In the genomic region with DNA sequence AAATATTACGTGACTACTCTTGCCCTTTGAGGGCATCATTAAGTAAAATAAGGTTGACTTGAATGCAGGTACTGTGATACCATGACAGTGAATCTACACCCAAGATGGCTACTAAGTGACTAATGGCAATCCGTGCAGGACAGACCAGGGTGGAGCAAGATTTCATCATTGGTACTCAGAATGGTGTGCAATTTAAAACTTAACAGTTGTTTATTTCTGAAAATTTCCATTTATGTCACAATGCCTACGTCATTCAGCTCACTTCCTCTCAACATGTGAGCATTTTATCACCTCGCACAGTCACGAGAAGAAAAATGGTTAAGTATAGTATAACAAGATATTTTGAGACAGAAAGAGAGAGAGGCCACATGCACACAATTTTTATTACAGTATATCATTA, we compare ENCODE assay signal across 1 cellular context.
TF ChIP-seq lines count a peak whose summit lies in the region.

No MANE protein-coding gene starts in this region.

TF ChIP-seq in HepG2, 621 proteins besides CTCF, POLR2A, EP300 and RAD21 (continued from another document):
- TF ChIP-seq, protein P1, sequence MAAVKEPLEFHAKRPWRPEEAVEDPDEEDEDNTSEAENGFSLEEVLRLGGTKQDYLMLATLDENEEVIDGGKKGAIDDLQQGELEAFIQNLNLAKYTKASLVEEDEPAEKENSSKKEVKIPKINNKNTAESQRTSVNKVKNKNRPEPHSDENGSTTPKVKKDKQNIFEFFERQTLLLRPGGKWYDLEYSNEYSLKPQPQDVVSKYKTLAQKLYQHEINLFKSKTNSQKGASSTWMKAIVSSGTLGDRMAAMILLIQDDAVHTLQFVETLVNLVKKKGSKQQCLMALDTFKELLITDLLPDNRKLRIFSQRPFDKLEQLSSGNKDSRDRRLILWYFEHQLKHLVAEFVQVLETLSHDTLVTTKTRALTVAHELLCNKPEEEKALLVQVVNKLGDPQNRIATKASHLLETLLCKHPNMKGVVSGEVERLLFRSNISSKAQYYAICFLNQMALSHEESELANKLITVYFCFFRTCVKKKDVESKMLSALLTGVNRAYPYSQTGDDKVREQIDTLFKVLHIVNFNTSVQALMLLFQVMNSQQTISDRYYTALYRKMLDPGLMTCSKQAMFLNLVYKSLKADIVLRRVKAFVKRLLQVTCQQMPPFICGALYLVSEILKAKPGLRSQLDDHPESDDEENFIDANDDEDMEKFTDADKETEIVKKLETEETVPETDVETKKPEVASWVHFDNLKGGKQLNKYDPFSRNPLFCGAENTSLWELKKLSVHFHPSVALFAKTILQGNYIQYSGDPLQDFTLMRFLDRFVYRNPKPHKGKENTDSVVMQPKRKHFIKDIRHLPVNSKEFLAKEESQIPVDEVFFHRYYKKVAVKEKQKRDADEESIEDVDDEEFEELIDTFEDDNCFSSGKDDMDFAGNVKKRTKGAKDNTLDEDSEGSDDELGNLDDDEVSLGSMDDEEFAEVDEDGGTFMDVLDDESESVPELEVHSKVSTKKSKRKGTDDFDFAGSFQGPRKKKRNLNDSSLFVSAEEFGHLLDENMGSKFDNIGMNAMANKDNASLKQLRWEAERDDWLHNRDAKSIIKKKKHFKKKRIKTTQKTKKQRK (IDR thresholded peaks at IDR 0.05; ENCODE audit: low read length), result no peak
- TF ChIP-seq ERF (CRISPR knock-in tag; IDR thresholded peaks at IDR 0.05) (no peak), CREB1 (IDR thresholded peaks at IDR 0.05) (peak; percentile 68), CREB1 (CRISPR knock-in tag; IDR thresholded peaks at IDR 0.05) (no peak), ZNF354B (CRISPR knock-in tag; IDR thresholded peaks at IDR 0.05) (no peak)
- TF ChIP-seq, protein P2, sequence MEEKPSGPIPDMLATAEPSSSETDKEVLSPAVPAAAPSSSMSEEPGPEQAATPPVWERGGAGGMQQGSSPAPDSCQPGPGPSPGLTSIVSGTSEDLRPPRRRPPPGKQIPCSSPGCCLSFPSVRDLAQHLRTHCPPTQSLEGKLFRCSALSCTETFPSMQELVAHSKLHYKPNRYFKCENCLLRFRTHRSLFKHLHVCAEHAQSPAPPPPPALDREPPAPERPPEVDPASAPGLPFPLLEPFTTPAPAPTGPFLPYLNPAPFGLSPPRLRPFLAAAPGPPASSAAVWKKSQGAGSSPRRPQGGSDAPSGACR (CRISPR knock-in tag; IDR thresholded peaks at IDR 0.05), result no peak
- TF ChIP-seq, protein P3, sequence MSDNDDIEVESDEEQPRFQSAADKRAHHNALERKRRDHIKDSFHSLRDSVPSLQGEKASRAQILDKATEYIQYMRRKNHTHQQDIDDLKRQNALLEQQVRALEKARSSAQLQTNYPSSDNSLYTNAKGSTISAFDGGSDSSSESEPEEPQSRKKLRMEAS (IDR thresholded peaks at IDR 0.05), result no peak
TF ChIP-seq in HepG2: peak in this region for 1.
